Comparison of ENCODE assay signal across 8 cellular contexts in genomic region chr4:3955361-3956164, GRCh38.
DNase-seq lines count a peak whose midpoint lies in the region; ATAC-seq and TF ChIP-seq lines count a peak whose summit lies in the region.
"Not testable (repeated sequence)": the region's sequence is repeated elsewhere in the genome, so short reads cannot be mapped to it uniquely, and the experiment has no call there.

No MANE protein-coding gene starts in this region.

- in situ Hi-C loops in KBM-7 (cut with MboI; ENCODE audit: low pct_unique_long_range_greater_than_20kb, low sequenced_read_pairs) = not testable (repeated sequence)

- H3K36me3 ChIP-seq in PC-9 (ENCODE audit: low read depth); esophagus muscularis mucosa: not testable (repeated sequence)

- H3K27me3 Mint-ChIP-seq in activated T-cell treated with anti-CD3 and anti-CD28 coated beads, Interleukin-2, amount 50 U/mL, for 72 hours (ENCODE audit: low read depth) = not testable (repeated sequence)

- H3K4me1 ChIP-seq in PC-9 (replicated peaks; ENCODE audit: insufficient read depth) (peaks cover 26% of the 10 kb centered on the region), esophagus muscularis mucosa (peaks cover 3 to 15% (median 12%) of the 10 kb centered on the region in 4 donors)

- TF ChIP-seq CTCF in PC-9 (conservative IDR thresholded peaks at IDR 0.05); esophagus muscularis mucosa (IDR thresholded peaks at IDR 0.05): not testable (repeated sequence)

- POLR2A ChIA-PET in PC-9 (lab: Charles Lee; ENCODE audit: unreplicated experiment) = not testable (repeated sequence)

- not testable (repeated sequence) for H3K27me3 ChIP-seq in PC-9 (ENCODE audit: insufficient read depth, low read depth); esophagus muscularis mucosa

- not testable (repeated sequence) for H3K9me3 ChIP-seq in PC-9 (ENCODE audit: insufficient read depth, low read depth); esophagus muscularis mucosa

- H3K4me3 Mint-ChIP-seq in activated T-cell treated with anti-CD3 and anti-CD28 coated beads, Interleukin-2, amount 50 U/mL, for 72 hours = peak overlapping the region; percentile 90 to 93

- H3F3A ChIP-seq in PC-9 (ENCODE audit: insufficient read depth, low read depth) = peaks cover 11% of the 10 kb centered on the region; the same call in 1 of the 2 replicates

- peak overlapping the region; percentile 84 for H3K27ac ChIP-seq in PC-9
- H3K27ac ChIP-seq in esophagus muscularis mucosa (replicated peaks in 1 of 4) = peak overlapping the region; percentile 87 to 96 (median 90)

- not testable (repeated sequence) for H3K9me3 Mint-ChIP-seq in activated T-cell treated with anti-CD3 and anti-CD28 coated beads, Interleukin-2, amount 50 U/mL, for 72 hours

- H3K4me3 ChIP-seq in PC-9 = peak overlapping the region; percentile 65
- H3K4me3 ChIP-seq in esophagus muscularis mucosa = peak overlapping the region; percentile 80 to 88 (median 85)

- peaks cover 19% of the 10 kb centered on the region for H3K4me1 Mint-ChIP-seq in activated T-cell treated with anti-CD3 and anti-CD28 coated beads, Interleukin-2, amount 50 U/mL, for 72 hours (ENCODE audit: low read depth)

- not testable (repeated sequence) for TF ChIP-seq EP300 in esophagus muscularis mucosa (IDR thresholded peaks at IDR 0.05)

- H3K9me2 ChIP-seq in PC-9 (ENCODE audit: insufficient read depth) = not testable (repeated sequence)

- 1% methylated on average over 22 of the region's 56 CpGs for whole genome bisulfite sequencing in esophagus muscularis mucosa

- intact Hi-C loops in PC-9 (cut with micrococcal nuclease; ENCODE audit: unreplicated experiment) = loop anchor here (2.0 to 5.0 kb wide), 2 partner anchors 471 to 883 kb away; partner anchors contain the start of genes HTT and HTT-AS
- intact Hi-C loops in esophagus muscularis mucosa (cut with DNase I) = not testable (repeated sequence)

- peak overlapping the region; percentile 70 for H3K27ac Mint-ChIP-seq in activated T-cell treated with anti-CD3 and anti-CD28 coated beads, Interleukin-2, amount 50 U/mL, for 72 hours

- not testable (repeated sequence) for BruUV-seq in PC-9 (replicated peaks; lab: Mats Ljungman, UMichigan)

- DNase-seq in DMS153 treated with DMSO at 0.1 percent for 48 hours (lab: John Stamatoyannopoulos, UW; ENCODE audit: unreplicated experiment) (peak; percentile 87), KBM-7 (peak; percentile 97), PC-9 (peak; percentile 94 to 98), esophagus muscularis mucosa (ENCODE audit: extremely low spot score) (peak; percentile 100), myocyte (ENCODE audit: low read depth) (peak; percentile 99)
- DNase-seq in activated T-cell treated with anti-CD3 and anti-CD28 coated beads, Interleukin-2, amount 50 U/mL, for 72 hours = peak; percentile 99
- peak; percentile 99 for DNase-seq in stimulated activated CD8-positive, alpha-beta memory T cell treated with anti-CD3 and anti-CD28 coated beads, Interleukin-7, amount 100 ng/mL, for 4 hours (ENCODE audit: low read depth in 2 of 2)

- ATAC-seq in GM21723 (IDR thresholded peaks at IDR 0.05; ENCODE audit: unreplicated experiment) = peak; percentile 100
- ATAC-seq in activated T-cell treated with anti-CD3 and anti-CD28 coated beads, Interleukin-2, amount 50 U/mL, for 72 hours (replicated peaks in 1 of 2) = peak; percentile 100

- not testable (repeated sequence) for H3K36me3 Mint-ChIP-seq in activated T-cell treated with anti-CD3 and anti-CD28 coated beads, Interleukin-2, amount 50 U/mL, for 72 hours (ENCODE audit: insufficient read depth in 2 of 2)

- H2AFZ ChIP-seq in PC-9 = not testable (repeated sequence)

- CTCF ChIA-PET in PC-9 (lab: Charles Lee) = not testable (repeated sequence)

- not testable (repeated sequence) for TF ChIP-seq POLR2A in esophagus muscularis mucosa (IDR thresholded peaks at IDR 0.05; ENCODE audit: low read depth)

- peak overlapping the region; percentile 77 for H3K4me2 ChIP-seq in PC-9

- H4K20me1 ChIP-seq in PC-9 (ENCODE audit: insufficient read depth) = not testable (repeated sequence)

- H3K79me2 ChIP-seq in PC-9 (ENCODE audit: low read depth) = not testable (repeated sequence)

Comparison
In these comparisons a context has a peak if more than half of its experiments do, and no peak if none do; other contexts are left out.
1. Peak in every context shown above with its lines: DNase-seq, ATAC-seq, H3K4me3 ChIP-seq and H3K27ac ChIP-seq.